Comparison of ENCODE assay signal across 7 cellular contexts in genomic region chr5:95813035-95813434, GRCh38. TPM values are rescaled to one million over a fixed set of nuclear protein-coding genes. Genes with fewer than 3 reads are reported as not detected.
DNase-seq lines count a peak whose midpoint lies in the region; ATAC-seq, FAIRE-seq and TF ChIP-seq lines count a peak whose summit lies in the region.
"Not testable (repeated sequence)": the region's sequence is repeated elsewhere in the genome, so short reads cannot be mapped to it uniquely, and the experiment has no call there.

No MANE protein-coding gene starts in this region.

- peaks cover 91% of the 10 kb centered on the region for H3K4me1 ChIP-seq in CD4-positive, alpha-beta memory T cell (ENCODE audit: insufficient read depth, low read length)
- peaks cover 28% of the 10 kb centered on the region for H3K4me1 ChIP-seq in SJCRH30
- H3K4me1 ChIP-seq in right atrium auricular region = peaks cover 0 to 59% of the 10 kb centered on the region in 2 donors
- H3K4me1 ChIP-seq in lower lobe of right lung = peaks cover 81% of the 10 kb centered on the region
- H3K4me1 ChIP-seq in small intestine (ENCODE audit: control insufficient read depth in 2 of 2, insufficient read depth in 1 of 2, low read depth in 1 of 2, low read length in 1 of 2) = peaks cover 21 to 35% of the 10 kb centered on the region in 2 donors

- H3K9me3 Mint-ChIP-seq in CD4-positive, alpha-beta memory T cell; activated naive CD8-positive, alpha-beta T cell (ENCODE audit: low read depth); natural killer cell: not testable (repeated sequence)

- H3K36me3 ChIP-seq in CD4-positive, alpha-beta memory T cell (ENCODE audit: insufficient read depth, low read length) = peaks cover 18% of the 10 kb centered on the region
- not testable (repeated sequence) for H3K36me3 ChIP-seq in SJCRH30; small intestine (ENCODE audit: control insufficient read depth in 2 of 2, insufficient read depth in 2 of 2, low read length in 2 of 2)
- H3K36me3 ChIP-seq in right atrium auricular region = peaks cover 38% of the 10 kb centered on the region
- H3K36me3 ChIP-seq in lower lobe of right lung = peaks cover 48% of the 10 kb centered on the region

- FAIRE-seq in small intestine (lab: Jason Lieb, UNC) = not testable (repeated sequence)

- not testable (repeated sequence) for H3K27me3 Mint-ChIP-seq in CD4-positive, alpha-beta memory T cell; activated naive CD8-positive, alpha-beta T cell; natural killer cell (ENCODE audit: low read depth in 2 of 2)

- H3K4me3 ChIP-seq in CD4-positive, alpha-beta memory T cell (ENCODE audit: low read length in 2 of 2); SJCRH30; right atrium auricular region; lower lobe of right lung; small intestine (ENCODE audit: low read depth in 1 of 2, low read length in 2 of 2): not testable (repeated sequence)

- not testable (repeated sequence) for H3K27me3 ChIP-seq in CD4-positive, alpha-beta memory T cell (ENCODE audit: insufficient read depth, low read length); SJCRH30; right atrium auricular region; lower lobe of right lung (ENCODE audit: low read depth); small intestine (ENCODE audit: control insufficient read depth in 2 of 2, insufficient read depth in 2 of 2, low read length in 2 of 2)

- not testable (repeated sequence) for TF ChIP-seq CTCF in right atrium auricular region (IDR thresholded peaks at IDR 0.05); lower lobe of right lung (IDR thresholded peaks at IDR 0.05); natural killer cell (IDR thresholded peaks at IDR 0.05)

- not testable (repeated sequence) for H3K9me3 ChIP-seq in CD4-positive, alpha-beta memory T cell (ENCODE audit: control insufficient read depth in 1 of 2, low read length in 2 of 2); SJCRH30 (replicated peaks); right atrium auricular region; lower lobe of right lung; small intestine (ENCODE audit: control insufficient read depth, low read depth)

- ATAC-seq in lower lobe of right lung = peak in 1 of 2 donors; percentile 45
- ATAC-seq in natural killer cell = not testable (repeated sequence)

- 22 to 71% (median 42%) methylated on average over 8 of the region's 8 CpGs for WGBS in small intestine, 3 donors

- POLR2A ChIA-PET in CD4-positive, alpha-beta memory T cell (lab: Charles Lee; ENCODE audit: partially characterized antibody) = interaction anchor here (1.7 to 6.5 kb wide), 2 partner anchors 9 to 23 kb away, joined by 21 to 92 read pairs; partner anchors contain the start of gene GLRX

- not testable (repeated sequence) for H3K27ac ChIP-seq in CD4-positive, alpha-beta memory T cell (ENCODE audit: low read depth, low read length); right atrium auricular region; small intestine (ENCODE audit: low read depth in 1 of 2, low read length in 1 of 2)
- H3K27ac ChIP-seq in SJCRH30 (peak overlapping the region; percentile 29; the same call in 1 of the 2 replicates), lower lobe of right lung (peak overlapping the region; percentile 40)

- peaks cover 78 to 100% (median 88%) of the 10 kb centered on the region in 4 donors for H3K4me1 Mint-ChIP-seq in CD4-positive, alpha-beta memory T cell
- peaks cover 93% of the 10 kb centered on the region for H3K4me1 Mint-ChIP-seq in activated naive CD8-positive, alpha-beta T cell (ENCODE audit: low read depth)
- H3K4me1 Mint-ChIP-seq in natural killer cell = peaks cover 92 to 94% of the 10 kb centered on the region in 2 donors

- peak overlapping the region in 1 of 8 donors; percentile 6 for H3K4me3 Mint-ChIP-seq in CD4-positive, alpha-beta memory T cell
- not testable (repeated sequence) for H3K4me3 Mint-ChIP-seq in activated naive CD8-positive, alpha-beta T cell; natural killer cell

- intact Hi-C loops in CD4-positive, alpha-beta memory T cell (cut with micrococcal nuclease); lower lobe of right lung (cut with DNase I); natural killer cell (cut with micrococcal nuclease): not testable (repeated sequence)

- CTCF ChIA-PET in CD4-positive, alpha-beta memory T cell (lab: Charles Lee; ENCODE audit: partially characterized antibody) = interaction anchor here (0.7 to 2.4 kb wide), 3 partner anchors 8 to 32 kb away, joined by 3 to 17 read pairs (median 10); partner anchors contain the start of gene GLRX

- H3K27ac Mint-ChIP-seq in CD4-positive, alpha-beta memory T cell = peak overlapping the region in 6 of 7 donors; percentile 22 to 92 (median 73)
- H3K27ac Mint-ChIP-seq in activated naive CD8-positive, alpha-beta T cell = peak overlapping the region; percentile 35
- H3K27ac Mint-ChIP-seq in natural killer cell = peak overlapping the region; percentile 81 to 94

- H3K36me3 Mint-ChIP-seq in CD4-positive, alpha-beta memory T cell = peaks cover 42 to 58% of the 10 kb centered on the region in 2 donors
- H3K36me3 Mint-ChIP-seq in activated naive CD8-positive, alpha-beta T cell = not testable (repeated sequence)
- peaks cover 26% of the 10 kb centered on the region for H3K36me3 Mint-ChIP-seq in natural killer cell

- not testable (repeated sequence) for DNase-seq in CD4-positive, alpha-beta memory T cell; SJCRH30; lower lobe of right lung; natural killer cell
- DNase-seq in right atrium auricular region (ENCODE audit: low spot score) (peak; percentile 28), small intestine (peak; percentile 85)

RNA-seq across cellular contexts. Expression of gene GLRX, which starts 9.5 kb away (rescaled TPM):
- total RNA-seq in CD4-positive, alpha-beta memory T cell = 10 to 100 TPM; 73.9 to 75.9 TPM
- 100 to 1,000 TPM; 203 to 207 TPM for polyA plus RNA-seq in CD4-positive, alpha-beta memory T cell
- 17.7 and 21.4 TPM in 2 replicates for total RNA-seq in SJCRH30 (2014; rRNA removed; shearing (Covaris generic))
- 100 to 1,000 TPM; 151 to 173 TPM for total RNA-seq in right atrium auricular region
- 115 TPM for total RNA-seq in lower lobe of right lung
- 100 to 1,000 TPM in 1 of 3 donors, 10 to 100 TPM in 2; 59.2 to 102 (median 62.5) TPM for total RNA-seq in natural killer cell
- 100 to 1,000 TPM; 166 to 968 (median 721) TPM for polyA plus RNA-seq in small intestine

Comparison
In these comparisons a context has a peak if more than half of its experiments do, and no peak if none do; other contexts are left out.
1. H3K27ac Mint-ChIP-seq: peak in every context shown above with its lines; median percentile 88 in natural killer cell; 73 in CD4-positive, alpha-beta memory T cell; 35 in activated naive CD8-positive, alpha-beta T cell.